ENCODE assay signal across 11 cellular contexts in genomic region chr16:68087688-68088087, GRCh38. TPM values are rescaled to one million over a fixed set of nuclear protein-coding genes. Genes with fewer than 3 reads are reported as not detected.
DNase-seq lines count a peak whose midpoint lies in the region; ATAC-seq, FAIRE-seq and TF ChIP-seq lines count a peak whose summit lies in the region.
"Had no signal": no experiment of that assay in that cellular context is flagged by ENCODE, and none has a peak within 500 bp of the region (broad histone marks: within the 10 kb centered on the region; RNA-seq: fewer than 3 reads in every experiment).

No MANE protein-coding gene starts in this region.

- H3K4me2 ChIP-seq in GM12878 (ENCODE audit: control insufficient read depth, insufficient read depth) (peak overlapping the region; percentile 80), neural cell (ENCODE audit: low read length) (peak overlapping the region; percentile 28)

- H2AFZ ChIP-seq in GM12878 (ENCODE audit: control insufficient read depth, low read depth, low read length): no peak overlapping the region
- H2AFZ ChIP-seq in neural cell (ENCODE audit: low read depth, low read length): no peak overlapping the region

- TF ChIP-seq RAD21 in GM12878 (IDR thresholded peaks at IDR 0.05; ENCODE audit: insufficient read depth, low read depth, low read length) (no peak), neural cell (conservative IDR thresholded peaks at IDR 0.05) (no peak)

- no peaks in the 10 kb centered on the region for H3K9me3 ChIP-seq in CD8-positive, alpha-beta T cell (ENCODE audit: low read length)
- no peaks in the 10 kb centered on the region for H3K9me3 ChIP-seq in HUES64 (ENCODE audit: insufficient read depth, low read depth, low read length)
- H3K9me3 ChIP-seq in GM12878 (replicated peaks; ENCODE audit: control insufficient read depth, insufficient read depth, low read length): no peaks in the 10 kb centered on the region
- no peaks in the 10 kb centered on the region for H3K9me3 ChIP-seq in neural cell (ENCODE audit: low read length)
- no peaks in the 10 kb centered on the region for H3K9me3 ChIP-seq in adrenal gland (replicated peaks in 1 of 3)

- TF ChIP-seq POLR2A in GM12878 (IDR thresholded peaks at IDR 0.05; ENCODE audit: low read depth, low read length): no peak
- TF ChIP-seq POLR2A in adrenal gland (IDR thresholded peaks at IDR 0.05): no peak

- no peak overlapping the region for H3K27ac ChIP-seq in CD8-positive, alpha-beta T cell (ENCODE audit: low read depth, low read length)
- no peak overlapping the region for H3K27ac ChIP-seq in HUES64 (ENCODE audit: low read depth, low read length)
- H3K27ac ChIP-seq in GM12878 (ENCODE audit: control insufficient read depth, insufficient read depth): no peak overlapping the region
- H3K27ac ChIP-seq in neural cell (ENCODE audit: low read length): no peak overlapping the region
- H3K27ac ChIP-seq in adrenal gland: no peak overlapping the region

- WGBS in HUES64: 100% methylated on average over 2 of the region's 2 CpGs
- 35% methylated on average over 2 of the region's 2 CpGs for WGBS in GM12878 (ENCODE audit: insufficient coverage, insufficient replicate concordance, low lambda C conversion rate, missing lambda C conversion rate)
- WGBS in adrenal gland, 4 donors: 66 to 83% (median 80%) methylated on average over 2 of the region's 2 CpGs

- H3K9me2 ChIP-seq in neural cell (ENCODE audit: insufficient read depth, low read length): no peaks in the 10 kb centered on the region

- H3K4me3 Mint-ChIP-seq in CD8-positive, alpha-beta T cell: peak overlapping the region; percentile 85
- no peak overlapping the region for H3K4me3 Mint-ChIP-seq in endothelial cell (ENCODE audit: unreplicated experiment)

- in situ Hi-C loops in GM12878 (cut with MboI): no loop called here

- H3K27ac Mint-ChIP-seq in CD8-positive, alpha-beta T cell: peak overlapping the region; percentile 87
- no peak overlapping the region for H3K27ac Mint-ChIP-seq in endothelial cell (ENCODE audit: unreplicated experiment)

- DNase-seq in CD8-positive, alpha-beta T cell: no peak
- DNase-seq in GM12878 (ENCODE audit: low read depth, low spot score) (no peak), adrenal gland (no peak), SIG-M5 (lab: John Stamatoyannopoulos, UW) (no peak), OCI-M2 (lab: John Stamatoyannopoulos, UW; ENCODE audit: unreplicated experiment) (no peak), endothelial cell (ENCODE audit: low spot score) (no peak)
- DNase-seq: NCI-H526; nucleus accumbens; stimulated activated CD4-positive, alpha-beta T cell treated with anti-CD3 and anti-CD28 coated beads, Interleukin-4, amount 100 ng/mL, for 24 hours had no signal

- H3K9me3 Mint-ChIP-seq in CD8-positive, alpha-beta T cell: no peaks in the 10 kb centered on the region
- H3K9me3 Mint-ChIP-seq in endothelial cell (ENCODE audit: unreplicated experiment): no peaks in the 10 kb centered on the region

- H3K36me3 ChIP-seq in CD8-positive, alpha-beta T cell (ENCODE audit: insufficient read depth, low read length): no peaks in the 10 kb centered on the region
- H3K36me3 ChIP-seq in HUES64 (ENCODE audit: insufficient read depth, low read length) (no peaks in the 10 kb centered on the region), GM12878 (ENCODE audit: control insufficient read depth in 2 of 2, insufficient read depth in 2 of 2, low read length in 1 of 2) (no peaks in the 10 kb centered on the region), neural cell (ENCODE audit: insufficient read depth, low read length) (no peaks in the 10 kb centered on the region), adrenal gland (replicated peaks in 1 of 2) (no peaks in the 10 kb centered on the region)

- H3K27me3 Mint-ChIP-seq in CD8-positive, alpha-beta T cell (ENCODE audit: low read depth): no peaks in the 10 kb centered on the region
- peaks cover 5% of the 10 kb centered on the region for H3K27me3 Mint-ChIP-seq in endothelial cell (ENCODE audit: unreplicated experiment)

- ATAC-seq in CD8-positive, alpha-beta T cell: no peak
- ATAC-seq in GM12878: no peak

- no peak for TF ChIP-seq CTCF in CD8-positive, alpha-beta T cell (IDR thresholded peaks at IDR 0.05)
- no peak for TF ChIP-seq CTCF in GM12878 (IDR thresholded peaks at IDR 0.05 in 2 of 3, conservative IDR thresholded peaks at IDR 0.05 in 1 of 3; ENCODE audit: control insufficient read depth in 2 of 3, extremely low read depth in 1 of 3, insufficient read depth in 1 of 3, low read depth in 3 of 3, low read length in 3 of 3)
- TF ChIP-seq CTCF in neural cell (IDR thresholded peaks at IDR 0.05; ENCODE audit: poor library complexity, severe bottlenecking): no peak
- TF ChIP-seq CTCF in adrenal gland (IDR thresholded peaks at IDR 0.05): no peak
- TF ChIP-seq CTCF in endothelial cell (IDR thresholded peaks at IDR 0.05; ENCODE audit: unreplicated experiment): no peak

- intact Hi-C loops in CD8-positive, alpha-beta T cell (cut with DNase I, micrococcal nuclease): loop anchor here in 1 of 2 experiments (10.0 kb wide), 1 partner anchor 523 kb away; the partner anchor contains the start of gene CTCF
- intact Hi-C loops in GM12878 (cut with micrococcal nuclease; ENCODE audit: unreplicated experiment) (loop anchor here (5.0 kb wide), 1 partner anchor 40 kb away; no protein-coding TSS in a partner anchor), adrenal gland (cut with DNase I) (no loop called here)

- no peaks in the 10 kb centered on the region for H4K20me1 ChIP-seq in GM12878 (ENCODE audit: control insufficient read depth, insufficient read depth)
- no peaks in the 10 kb centered on the region for H4K20me1 ChIP-seq in neural cell (ENCODE audit: insufficient read depth)

- no peaks in the 10 kb centered on the region for H3K27me3 ChIP-seq in CD8-positive, alpha-beta T cell (ENCODE audit: insufficient read depth, low read length)
- H3K27me3 ChIP-seq in HUES64 (ENCODE audit: insufficient read depth, low read length) (no peaks in the 10 kb centered on the region), GM12878 (replicated peaks in 1 of 2; ENCODE audit: control insufficient read depth in 2 of 2, insufficient read depth in 2 of 2, low read length in 1 of 2) (no peaks in the 10 kb centered on the region), neural cell (ENCODE audit: insufficient read depth, low read depth, low read length) (no peaks in the 10 kb centered on the region), adrenal gland (no peaks in the 10 kb centered on the region)

- CTCF ChIA-PET in CD8-positive, alpha-beta T cell (lab: Charles Lee): interaction anchor here (0.7 to 1.7 kb wide), 6 partner anchors 13 to 241 kb away, joined by 3 to 6 read pairs (median 4); no protein-coding TSS in a partner anchor
- CTCF ChIA-PET in GM12878 (lab: Yijun Ruan, JAX): interaction anchor here (1.1 to 8.8 kb wide), 6 partner anchors 8 to 142 kb away, joined by 3 to 109 read pairs (median 4); no protein-coding TSS in a partner anchor

- peaks cover 68% of the 10 kb centered on the region for H3K79me2 ChIP-seq in GM12878 (ENCODE audit: control insufficient read depth, insufficient read depth, low read length)
- H3K79me2 ChIP-seq in neural cell (replicated peaks; ENCODE audit: insufficient read depth, low read length): peaks cover 47% of the 10 kb centered on the region

- SMC1A ChIA-PET in GM12878 (lab: Charles Lee; ENCODE audit: uncharacterized antibody, unreplicated experiment): interaction anchor here (1.4 to 6.6 kb wide), 5 partner anchors 9 to 141 kb away, joined by 3 to 67 read pairs (median 9); no protein-coding TSS in a partner anchor

- H3K4me1 Mint-ChIP-seq in CD8-positive, alpha-beta T cell (ENCODE audit: low read depth): peaks cover 64% of the 10 kb centered on the region
- H3K4me1 Mint-ChIP-seq in endothelial cell (ENCODE audit: unreplicated experiment): peaks cover 20% of the 10 kb centered on the region

- TF ChIP-seq EP300 in GM12878 (IDR thresholded peaks at IDR 0.05; ENCODE audit: borderline replicate concordance in 1 of 2, control insufficient read depth in 1 of 2, low read depth in 2 of 2, low read length in 2 of 2) (no peak), neural cell (conservative IDR thresholded peaks at IDR 0.05; ENCODE audit: poor library complexity, severe bottlenecking) (no peak)

- POLR2A ChIA-PET in CD8-positive, alpha-beta T cell (lab: Charles Lee): interaction anchor here (0.7 to 4.6 kb wide), 4 partner anchors 15 to 124 kb away, joined by 3 to 86 read pairs (median 10); no protein-coding TSS in a partner anchor
- POLR2A ChIA-PET in GM12878 (lab: Charles Lee): interaction anchor here (1.0 to 6.1 kb wide), 2 partner anchors 15 to 32 kb away, joined by 10 to 135 read pairs; no protein-coding TSS in a partner anchor

- peaks cover 11% of the 10 kb centered on the region for H3K36me3 Mint-ChIP-seq in CD8-positive, alpha-beta T cell
- H3K36me3 Mint-ChIP-seq in endothelial cell (ENCODE audit: low read depth, unreplicated experiment): peaks cover 11% of the 10 kb centered on the region

- H3K9ac ChIP-seq in HUES64 (ENCODE audit: low read depth, low read length) (no peak overlapping the region), GM12878 (ENCODE audit: control insufficient read depth, insufficient read depth, low read length) (peak overlapping the region; percentile 1; the same call in 1 of the 2 replicates), neural cell (ENCODE audit: low read length) (no peak overlapping the region)

- H3K4me1 ChIP-seq in CD8-positive, alpha-beta T cell (ENCODE audit: insufficient read depth, low read length): peaks cover 62% of the 10 kb centered on the region
- H3K4me1 ChIP-seq in HUES64 (ENCODE audit: insufficient read depth, low read length) (peaks cover 35% of the 10 kb centered on the region), GM12878 (ENCODE audit: control insufficient read depth, insufficient read depth, low read length) (peaks cover 25% of the 10 kb centered on the region), adrenal gland (replicated peaks in 1 of 2) (peaks cover 18 to 73% of the 10 kb centered on the region in 2 donors)

- no peak for FAIRE-seq in GM12878 (lab: Jason Lieb, UNC)

- no TSS peak for BruUV-seq in GM12878 (replicated peaks; lab: Mats Ljungman, UMichigan)

- peaks cover 9% of the 10 kb centered on the region for H3F3A ChIP-seq in neural cell (ENCODE audit: insufficient read depth, low read length, poor library complexity, severe bottlenecking)

- peak overlapping the region; percentile 40 for H3K4me3 ChIP-seq in CD8-positive, alpha-beta T cell (ENCODE audit: low read depth, low read length)
- H3K4me3 ChIP-seq in HUES64 (ENCODE audit: low read length) (peak overlapping the region; percentile 100; the same call in 1 of the 2 replicates), GM12878 (peak overlapping the region; percentile 88), neural cell (ENCODE audit: low read length) (peak overlapping the region; percentile 92), adrenal gland (peak overlapping the region in 1 of 4 donors; percentile 88)

- RAD21 ChIA-PET in GM12878 (lab: Charles Lee; ENCODE audit: unreplicated experiment): interaction anchor here (0.9 to 1.3 kb wide), 4 partner anchors 9 to 77 kb away, joined by 3 to 5 read pairs (median 3); no protein-coding TSS in a partner anchor

RNA-seq across cellular contexts. Expression of gene NFATC3, which starts 2.5 kb away (rescaled TPM):
- 10 to 100 TPM; 79.4 to 85.2 TPM for total RNA-seq in CD8-positive, alpha-beta T cell
- 18.0 TPM for polyA plus RNA-seq in HUES64 (2013, experiment 1 of 2)
- 20.7 TPM for polyA plus RNA-seq in HUES64 (2013, experiment 2 of 2)
- 72.1 and 76.3 TPM in 2 replicates for total RNA-seq in GM12878 (2013; cell fraction: nucleolus; rRNA removed)
- total RNA-seq in GM12878 (2014; rRNA removed): 25.8 and 27.6 TPM in 2 replicates
- 21.2 and 23.2 TPM in 2 replicates for total RNA-seq in GM12878 (2014; rRNA removed; fragmentation: Illumina TruSeq; extraction: Trizol)
- total RNA-seq in GM12878 (2021): 37.6 and 37.8 TPM in 2 replicates
- 8.0 TPM for polyA plus RNA-seq in GM12878 (2011; ENCODE audit: low read depth)
- 31.3 and 34.7 TPM in 2 replicates for polyA plus RNA-seq in GM12878 (2011; rRNA removed)
- polyA plus RNA-seq in GM12878 (2011; cell fraction: cytosol; rRNA removed): 26.9 and 27.8 TPM in 2 replicates
- polyA plus RNA-seq in GM12878 (2011; cell fraction: nucleus; rRNA removed): 18.5 and 19.7 TPM in 2 replicates
- 9.8 and 10.5 TPM in 2 replicates for polyA plus RNA-seq in GM12878 (2012)
- 24.4 and 29.5 TPM in 2 replicates for polyA plus RNA-seq in GM12878 (2014; fragmentation: Illumina TruSeq; extraction: Trizol)
- polyA plus RNA-seq in GM12878 (2014; fragmentation: Nextera tagmentation; extraction: Ambion mirVana): 1 to 10 TPM; 4.2 to 5.5 TPM
- 20.9 and 23.6 TPM in 2 replicates for polyA plus RNA-seq in GM12878 (2014; rRNA removed)
- 10 to 100 TPM; 25.4 to 32.2 TPM for polyA plus RNA-seq in GM12878 (2016; fragmentation: Nextera tagmentation; extraction: Ambion mirVana)
- polyA minus RNA-seq in GM12878 (2011; rRNA and poly(A)+ RNA removed): 113 and 115 TPM in 2 replicates
- 29.3 and 32.2 TPM in 2 replicates for polyA minus RNA-seq in GM12878 (2011; cell fraction: cytosol; rRNA and poly(A)+ RNA removed)
- polyA minus RNA-seq in GM12878 (2011; cell fraction: nucleus; rRNA and poly(A)+ RNA removed): 27.4 and 39.6 TPM in 2 replicates
- 5.6 and 6.2 TPM in 2 replicates for polyA plus RNA-seq in neural cell
- polyA minus RNA-seq in neural cell: 33.1 and 35.8 TPM in 2 replicates
- total RNA-seq in adrenal gland: 10 to 100 TPM; 26.6 to 81.2 (median 37.7) TPM
- 10 to 100 TPM in 2 of 3 donors, 1 to 10 TPM in 1; 6.6 to 20.3 (median 11.6) TPM for polyA plus RNA-seq in adrenal gland
- 38.4 TPM for total RNA-seq in endothelial cell (ENCODE audit: unreplicated experiment)
